16 cellular contexts compared by ENCODE assay signal in the genomic region with DNA sequence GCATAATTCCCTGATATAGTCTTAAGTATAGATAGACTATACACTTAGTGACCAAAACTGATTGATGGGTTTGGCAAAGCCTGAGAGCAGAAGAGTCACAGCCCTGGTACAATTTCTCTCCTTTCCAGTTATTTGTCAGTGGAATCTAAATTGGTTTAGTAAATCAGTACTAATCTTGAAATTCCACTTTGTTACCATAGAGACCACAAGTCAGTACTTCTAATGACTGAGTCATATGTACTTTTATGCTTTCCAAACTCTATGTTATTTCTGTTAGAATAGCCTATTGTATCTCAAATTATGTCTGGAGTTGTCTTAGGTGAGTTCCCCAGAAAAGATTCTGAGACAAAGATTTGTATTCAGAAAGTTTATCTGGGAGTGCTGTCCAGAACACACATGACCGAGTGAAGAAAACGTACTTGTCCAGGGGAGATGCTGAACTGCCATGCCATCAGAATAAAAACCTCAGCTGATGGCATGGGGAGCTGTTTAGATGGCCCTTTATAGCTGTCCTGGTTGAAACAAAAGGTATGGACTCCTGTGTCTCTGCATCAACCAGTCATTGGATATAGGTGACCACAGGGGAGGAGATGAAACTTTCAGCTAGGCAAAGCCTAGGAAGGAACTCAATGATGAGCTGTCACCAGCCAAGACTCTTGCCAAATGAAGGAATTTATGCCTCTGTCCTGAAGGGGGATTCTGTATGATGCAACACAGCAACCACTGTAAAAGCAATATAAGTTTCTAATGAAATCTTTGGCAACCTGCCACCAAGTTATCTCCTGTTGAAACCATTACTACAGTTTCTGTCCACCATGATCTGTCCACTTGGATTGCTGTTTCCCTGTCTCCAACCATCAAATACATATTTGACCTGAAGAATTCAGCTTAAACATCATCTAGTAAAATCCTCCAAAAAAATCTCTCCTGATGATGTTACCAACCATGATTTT. TPM values are rescaled to one million over a fixed set of nuclear protein-coding genes. Genes with fewer than 3 reads are reported as not detected.
A peak's percentile ranks its signal among the peaks of the same experiment; 100 is the strongest.
DNase-seq lines count a peak whose midpoint lies in the region; ATAC-seq, FAIRE-seq and TF ChIP-seq lines count a peak whose summit lies in the region.
"Had no signal": no experiment of that assay in that cellular context is flagged by ENCODE, and none has a peak within 500 bp of the region (broad histone marks: within the 10 kb centered on the region; RNA-seq: fewer than 3 reads in every experiment).

No MANE protein-coding gene starts in this region.

- H3K4me3 ChIP-seq in cardiac muscle cell = no peak overlapping the region
- no peak overlapping the region for H3K4me3 ChIP-seq in astrocyte (ENCODE audit: insufficient read depth, low read depth, low read length)
- no peak overlapping the region for H3K4me3 ChIP-seq in uterus
- H3K4me3 ChIP-seq in gastrocnemius medialis = no peak overlapping the region
- H3K4me3 ChIP-seq: ascending aorta, BLaER1, suprapubic skin had no signal

- no peak overlapping the region for H3K27ac ChIP-seq in cardiac muscle cell
- no peak overlapping the region for H3K27ac ChIP-seq in astrocyte (ENCODE audit: low read depth, low read length)
- H3K27ac ChIP-seq in uterus = peak overlapping the region; percentile 28 to 82
- no peak overlapping the region for H3K27ac ChIP-seq in gastrocnemius medialis
- H3K27ac ChIP-seq: ascending aorta, BLaER1, HL-60, suprapubic skin had no signal

- H3K36me3 Mint-ChIP-seq in astrocyte (ENCODE audit: low read depth, unreplicated experiment) = no peaks in the 10 kb centered on the region

- peak in 1 of 2 donors; percentile 95 for DNase-seq in cardiac muscle cell (ENCODE audit: low read depth in 1 of 2, low spot score in 1 of 2)
- DNase-seq in cardiac septum (ENCODE audit: low spot score) = no peak
- DNase-seq in astrocyte (ENCODE audit: low read depth) = peak; percentile 65
- peak; percentile 50 for DNase-seq in glomerular visceral epithelial cell (ENCODE audit: extremely low spot score)
- DNase-seq in uterus = no peak
- no peak for DNase-seq in NCI-H2029 (lab: John Stamatoyannopoulos, UW)
- DNase-seq in gastrocnemius medialis = no peak
- DNase-seq: left ventricle myocardium superior, NCI-H1436 treated with DMSO at 0.1 percent for 48 hours, posterior cingulate gyrus had no signal

- no peaks in the 10 kb centered on the region for H3K27me3 ChIP-seq in cardiac muscle cell
- H3K27me3 ChIP-seq in astrocyte (ENCODE audit: insufficient read depth, low read length) = no peaks in the 10 kb centered on the region
- no peaks in the 10 kb centered on the region for H3K27me3 ChIP-seq in uterus
- H3K27me3 ChIP-seq in gastrocnemius medialis = no peaks in the 10 kb centered on the region
- H3K27me3 ChIP-seq: ascending aorta, BLaER1, suprapubic skin had no signal

- in situ Hi-C loops in gastrocnemius medialis (cut with MboI; ENCODE audit: low sequenced_read_pairs in 4 of 4) = no loop called here

- H3K4me1 Mint-ChIP-seq in astrocyte (ENCODE audit: low read depth, unreplicated experiment) = peaks cover 2% of the 10 kb centered on the region

- no peaks in the 10 kb centered on the region for H3K36me3 ChIP-seq in cardiac muscle cell
- H3K36me3 ChIP-seq in astrocyte (ENCODE audit: insufficient read depth, low read length) = no peaks in the 10 kb centered on the region
- no peaks in the 10 kb centered on the region for H3K36me3 ChIP-seq in uterus
- H3K36me3 ChIP-seq in gastrocnemius medialis = no peaks in the 10 kb centered on the region
- H3K36me3 ChIP-seq: ascending aorta, BLaER1, suprapubic skin had no signal

- no peaks in the 10 kb centered on the region for H3K79me2 ChIP-seq in astrocyte (ENCODE audit: insufficient read depth, low read length)

- no peak overlapping the region for H3K27ac Mint-ChIP-seq in astrocyte (ENCODE audit: unreplicated experiment)

- H4K20me1 ChIP-seq in astrocyte (ENCODE audit: insufficient read depth, low read length) = no peaks in the 10 kb centered on the region
- H4K20me1 ChIP-seq: BLaER1 had no signal

- no peak overlapping the region for H3K4me3 Mint-ChIP-seq in astrocyte (ENCODE audit: unreplicated experiment)

- peak overlapping the region; percentile 34 for H3K4me2 ChIP-seq in astrocyte (ENCODE audit: low read length)
- H3K4me2 ChIP-seq: BLaER1 had no signal

- intact Hi-C loops in cardiac septum (cut with DNase I) = no loop called here
- intact Hi-C loops in uterus (cut with DNase I; ENCODE audit: low total_unique reads) = no loop called here
- intact Hi-C loops in gastrocnemius medialis (cut with DNase I; ENCODE audit: low total_unique reads) = no loop called here

- no peak for TF ChIP-seq POLR2A in uterus (IDR thresholded peaks at IDR 0.05)
- TF ChIP-seq POLR2A in gastrocnemius medialis (IDR thresholded peaks at IDR 0.05) = no peak

- no peaks in the 10 kb centered on the region for H3K9me3 ChIP-seq in cardiac muscle cell (ENCODE audit: low read depth)
- no peaks in the 10 kb centered on the region for H3K9me3 ChIP-seq in astrocyte (ENCODE audit: insufficient read depth, low read depth, low read length)
- H3K9me3 ChIP-seq in uterus = no peaks in the 10 kb centered on the region
- H3K9me3 ChIP-seq in gastrocnemius medialis = no peaks in the 10 kb centered on the region
- H3K9me3 ChIP-seq: ascending aorta, suprapubic skin had no signal

- H2AFZ ChIP-seq in astrocyte (ENCODE audit: low read depth, low read length) = no peak overlapping the region

- ATAC-seq in GM19035 (IDR thresholded peaks at IDR 0.05; ENCODE audit: unreplicated experiment) (no peak), gastrocnemius medialis (no peak)
- ATAC-seq: left ventricle myocardium superior had no signal

- peaks cover 7% of the 10 kb centered on the region for H3K9me3 Mint-ChIP-seq in astrocyte (ENCODE audit: unreplicated experiment)

- no peak overlapping the region for H3K9ac ChIP-seq in astrocyte (ENCODE audit: low read length)
- H3K9ac ChIP-seq: BLaER1 had no signal

- FAIRE-seq in astrocyte (lab: Jason Lieb, UNC) = peak; percentile 41
- FAIRE-seq: G401.6 had no signal

- TF ChIP-seq CTCF in cardiac muscle cell (IDR thresholded peaks at IDR 0.05; ENCODE audit: low read depth, low read length) (peak; percentile 13), astrocyte (IDR thresholded peaks at IDR 0.05; ENCODE audit: insufficient read depth, low read depth, low read length) (no peak), uterus (IDR thresholded peaks at IDR 0.05) (no peak), gastrocnemius medialis (IDR thresholded peaks at IDR 0.05 in 4 of 5, conservative IDR thresholded peaks at IDR 0.05 in 1 of 5) (no peak)

- no peaks in the 10 kb centered on the region for H3K27me3 Mint-ChIP-seq in astrocyte (ENCODE audit: low read depth, unreplicated experiment)

- no peaks in the 10 kb centered on the region for H3K4me1 ChIP-seq in cardiac muscle cell (ENCODE audit: low read depth)
- H3K4me1 ChIP-seq in astrocyte (ENCODE audit: insufficient read depth, low read length) = peaks cover 11% of the 10 kb centered on the region
- no peaks in the 10 kb centered on the region for H3K4me1 ChIP-seq in uterus
- peaks cover 0 to 7% of the 10 kb centered on the region in 2 donors for H3K4me1 ChIP-seq in gastrocnemius medialis
- H3K4me1 ChIP-seq: BLaER1, suprapubic skin had no signal

RNA-seq across cellular contexts. Expression of gene SMC2, which starts 18.0 kb away (rescaled TPM):
- total RNA-seq in cardiac muscle cell (8.6 and 15.5 TPM in 2 replicates), cardiac septum (8.4 TPM), astrocyte (9.4 and 9.8 TPM in 2 replicates), uterus (10 to 100 TPM in 1 of 4 donors, 1 to 10 TPM in 3; 3.3 to 30.4 (median 5.7) TPM), gastrocnemius medialis (1 to 10 TPM; 2.5 to 6.2 (median 4.6) TPM)
- 21.6 and 32.0 TPM in 2 replicates for polyA plus RNA-seq in cardiac muscle cell

Comparison
In these comparisons a context has a peak if more than half of its experiments do, and no peak if none do; other contexts are left out.
1. DNase-seq: peak in astrocyte (single experiment) and glomerular visceral epithelial cell (single experiment); none in cardiac septum (single experiment), uterus (0 of 2), NCI-H2029 (single experiment) and gastrocnemius medialis (0 of 2).
2. H3K27ac ChIP-seq: peak in uterus (2 of 2); none in cardiac muscle cell (single experiment), astrocyte (single experiment) and gastrocnemius medialis (0 of 4).